ENCODE assay signal across 11 cellular contexts in the genomic region with DNA sequence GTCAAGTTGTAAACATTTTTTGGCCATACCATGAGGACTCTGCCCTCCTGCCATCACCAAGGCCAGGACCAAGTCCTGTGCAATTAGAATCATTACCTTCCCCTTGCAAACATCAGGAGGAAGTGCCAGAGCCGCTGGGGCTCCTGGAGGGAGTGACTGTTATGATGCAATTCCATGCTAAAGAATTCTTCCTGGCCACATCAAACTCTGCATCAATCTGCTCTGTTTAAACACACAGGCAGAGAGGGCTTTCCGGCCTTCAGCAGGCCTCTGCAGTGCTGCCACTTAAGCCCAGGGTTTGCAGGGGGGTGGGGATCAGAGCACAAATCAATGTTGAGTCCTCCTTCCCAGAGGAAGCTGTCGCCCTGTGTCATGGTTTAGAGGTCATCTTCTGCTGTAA. TPM values are rescaled to one million over a fixed set of nuclear protein-coding genes. Genes with fewer than 3 reads are reported as not detected.
DNase-seq lines count a peak whose midpoint lies in the region; ATAC-seq and TF ChIP-seq lines count a peak whose summit lies in the region.
"Had no signal": no experiment of that assay in that cellular context is flagged by ENCODE, and none has a peak within 500 bp of the region (broad histone marks: within the 10 kb centered on the region; RNA-seq: fewer than 3 reads in every experiment).

No MANE protein-coding gene starts in this region.

- no peak for TF ChIP-seq RAD21 in HCT116 (IDR thresholded peaks at IDR 0.05; ENCODE audit: low read depth)

- H3K79me2 ChIP-seq in HCT116 (ENCODE audit: insufficient read depth, low read length), result peaks cover 99% of the 10 kb centered on the region

- POLR2A ChIA-PET in AG04449 (lab: Yijun Ruan, JAX), result interaction anchor here (1.1 kb wide), 1 partner anchor 10 kb away, joined by 3 read pairs; no protein-coding TSS in a partner anchor
- POLR2A ChIA-PET in HCT116 (lab: Charles Lee), result no interaction called here

- peaks cover 15% of the 10 kb centered on the region; the same call in 1 of the 2 replicates for H4K20me1 ChIP-seq in HCT116 (ENCODE audit: insufficient read depth)

- CTCF ChIA-PET in AG04449 (lab: Yijun Ruan, JAX) (interaction anchor here (1.2 to 1.8 kb wide), 3 partner anchors 15 to 54 kb away, joined by 5 to 7 read pairs (median 6); no protein-coding TSS in a partner anchor), HCT116 (lab: Charles Lee) (no interaction called here)

- no peaks in the 10 kb centered on the region for H3K9me2 ChIP-seq in HCT116 (ENCODE audit: insufficient read depth)

- no peak for TF ChIP-seq EP300 in gastroesophageal sphincter (IDR thresholded peaks at IDR 0.05)

- no peak overlapping the region for H2AFZ ChIP-seq in HCT116 (ENCODE audit: low read depth, low read length, poor library complexity, severe bottlenecking)

- WGBS in gastroesophageal sphincter (ENCODE audit: low coverage in 1 of 2), 2 donors, result 44% methylated on average over 2 of the region's 3 CpGs; no CpG with 5 or more reads in 1 of the 2 donors

- no peak overlapping the region for H3K4me2 ChIP-seq in HCT116 (ENCODE audit: low read length)

- no peak overlapping the region for H3K4me3 ChIP-seq in AG04449 (ENCODE audit: low read depth, low read length)
- H3K4me3 ChIP-seq in HCT116 (replicated peaks in 1 of 2; ENCODE audit: low read depth in 1 of 2, low read length in 2 of 2), result no peak overlapping the region
- H3K4me3 ChIP-seq in gastroesophageal sphincter, result no peak overlapping the region
- H3K4me3 ChIP-seq: prostate gland had no signal

- H3K36me3 ChIP-seq in HCT116 (ENCODE audit: control insufficient read depth in 1 of 2, insufficient read depth in 2 of 2, low read length in 2 of 2) (peaks cover 0 to 1% of the 10 kb centered on the region in 2 experiments; a peak in 1 of 4 replicates), gastroesophageal sphincter (peaks cover 0 to 36% of the 10 kb centered on the region in 2 donors)
- H3K36me3 ChIP-seq: prostate gland had no signal

- no peaks in the 10 kb centered on the region for H3K27me3 ChIP-seq in HCT116 (ENCODE audit: insufficient read depth, low read length)
- no peaks in the 10 kb centered on the region for H3K27me3 ChIP-seq in gastroesophageal sphincter

- RAD21 ChIA-PET in HCT116 (lab: Charles Lee; ENCODE audit: low non-redundant PET in 1 of 2, low total read pairs in 2 of 2, uncharacterized antibody in 2 of 2, unreplicated experiment in 2 of 2), result no interaction called here

- DNase-seq in AG04449 (ENCODE audit: low read depth, low spot score) (peak; percentile 26), HCT116 (ENCODE audit: low read depth, low spot score) (no peak), SW480 (ENCODE audit: low spot score) (peak; percentile 94), hepatic stellate cell (ENCODE audit: low spot score) (peak; percentile 45), C1 segment of cervical spinal cord (lab: John Stamatoyannopoulos, UW) (no peak), cerebellar nuclear complex (lab: John Stamatoyannopoulos, UW) (no peak), NCI-H2081 treated with DMSO at 0.1 percent for 48 hours (lab: John Stamatoyannopoulos, UW) (no peak)
- DNase-seq: activated T-cell treated with anti-CD3 and anti-CD28 coated beads, Interleukin-2, amount 50 U/mL, for 24 hours; cortex of kidney had no signal

- no peak overlapping the region for H3K9ac ChIP-seq in HCT116 (ENCODE audit: low read length)

- H3K4me1 ChIP-seq in HCT116 (ENCODE audit: control insufficient read depth in 1 of 2, insufficient read depth in 2 of 2, low read length in 2 of 2) (peaks cover 8 to 17% of the 10 kb centered on the region in 2 experiments; a peak in 3 of 4 replicates), gastroesophageal sphincter (peaks cover 0 to 81% (median 9%) of the 10 kb centered on the region in 3 donors)
- H3K4me1 ChIP-seq: prostate gland had no signal

- no peak overlapping the region for H3K27ac ChIP-seq in HCT116 (ENCODE audit: low read depth, low read length)
- H3K27ac ChIP-seq in gastroesophageal sphincter, result no peak overlapping the region
- H3K27ac ChIP-seq: prostate gland had no signal

- ATAC-seq in HCT116, result peak; percentile 17; the same call in 1 of the 2 replicates
- ATAC-seq in gastroesophageal sphincter, result no peak

- H3K9me3 ChIP-seq in HCT116 (ENCODE audit: control insufficient read depth in 1 of 2, insufficient read depth in 1 of 2, low read depth in 1 of 2, low read length in 2 of 2) (no peaks in the 10 kb centered on the region), gastroesophageal sphincter (no peaks in the 10 kb centered on the region)
- H3K9me3 ChIP-seq: prostate gland had no signal

- TF ChIP-seq POLR2A in HCT116 (IDR thresholded peaks at IDR 0.05; ENCODE audit: borderline replicate concordance, extremely low read depth, insufficient read depth, insufficient read length), result no peak
- TF ChIP-seq POLR2A in gastroesophageal sphincter (IDR thresholded peaks at IDR 0.05), result no peak

- intact Hi-C loops in HCT116 (cut with micrococcal nuclease), result no loop called here

- TF ChIP-seq CTCF in AG04449 (IDR thresholded peaks at IDR 0.05; ENCODE audit: insufficient read depth, low read length, missing control alignments), result no peak
- no peak for TF ChIP-seq CTCF in HCT116 (IDR thresholded peaks at IDR 0.05 in 2 of 3, conservative IDR thresholded peaks at IDR 0.05 in 1 of 3; ENCODE audit: borderline replicate concordance in 1 of 3, insufficient read depth in 1 of 3, low read depth in 2 of 3, low read length in 2 of 3)
- no peak for TF ChIP-seq CTCF in gastroesophageal sphincter (IDR thresholded peaks at IDR 0.05)

- no TSS peak for BruUV-seq in HCT116 (replicated peaks; lab: Mats Ljungman, UMichigan)

TF ChIP-seq in HCT116, 20 proteins besides CTCF, POLR2A, EP300 and RAD21:
- TF ChIP-seq FOSL1 (IDR thresholded peaks at IDR 0.05; ENCODE audit: low read depth) (no peak), EGR1 (IDR thresholded peaks at IDR 0.05; ENCODE audit: low read depth) (no peak), CEBPB (IDR thresholded peaks at IDR 0.05; ENCODE audit: low read depth) (peak; percentile 84), EZH2 (IDR thresholded peaks at IDR 0.05) (no peak), SIN3A (IDR thresholded peaks at IDR 0.05; ENCODE audit: low read depth) (no peak), SP1 (IDR thresholded peaks at IDR 0.05; ENCODE audit: low read depth) (0 out of 2 replicates have a peak, but pooled peaks have one; percentile 12), ZFX (IDR thresholded peaks at IDR 0.05) (no peak), YY1 (IDR thresholded peaks at IDR 0.05; ENCODE audit: extremely low read depth, insufficient replicate concordance, low read depth, low read length) (no peak), TCF7L2 (IDR thresholded peaks at IDR 0.05; ENCODE audit: borderline replicate concordance, extremely low read depth, insufficient read depth, insufficient read length) (peak; percentile 58)
- TF ChIP-seq, protein P1, sequence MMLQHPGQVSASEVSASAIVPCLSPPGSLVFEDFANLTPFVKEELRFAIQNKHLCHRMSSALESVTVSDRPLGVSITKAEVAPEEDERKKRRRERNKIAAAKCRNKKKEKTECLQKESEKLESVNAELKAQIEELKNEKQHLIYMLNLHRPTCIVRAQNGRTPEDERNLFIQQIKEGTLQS (IDR thresholded peaks at IDR 0.05), result no peak
- TF ChIP-seq, protein P2, sequence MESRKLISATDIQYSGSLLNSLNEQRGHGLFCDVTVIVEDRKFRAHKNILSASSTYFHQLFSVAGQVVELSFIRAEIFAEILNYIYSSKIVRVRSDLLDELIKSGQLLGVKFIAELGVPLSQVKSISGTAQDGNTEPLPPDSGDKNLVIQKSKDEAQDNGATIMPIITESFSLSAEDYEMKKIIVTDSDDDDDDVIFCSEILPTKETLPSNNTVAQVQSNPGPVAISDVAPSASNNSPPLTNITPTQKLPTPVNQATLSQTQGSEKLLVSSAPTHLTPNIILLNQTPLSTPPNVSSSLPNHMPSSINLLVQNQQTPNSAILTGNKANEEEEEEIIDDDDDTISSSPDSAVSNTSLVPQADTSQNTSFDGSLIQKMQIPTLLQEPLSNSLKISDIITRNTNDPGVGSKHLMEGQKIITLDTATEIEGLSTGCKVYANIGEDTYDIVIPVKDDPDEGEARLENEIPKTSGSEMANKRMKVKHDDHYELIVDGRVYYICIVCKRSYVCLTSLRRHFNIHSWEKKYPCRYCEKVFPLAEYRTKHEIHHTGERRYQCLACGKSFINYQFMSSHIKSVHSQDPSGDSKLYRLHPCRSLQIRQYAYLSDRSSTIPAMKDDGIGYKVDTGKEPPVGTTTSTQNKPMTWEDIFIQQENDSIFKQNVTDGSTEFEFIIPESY (IDR thresholded peaks at IDR 0.05; ENCODE audit: extremely low read depth, insufficient replicate concordance, low read length), result no peak

RNA-seq across cellular contexts. Expression of a gene that starts 58.1 kb away (rescaled TPM):
- total RNA-seq in HCT116 (2021; ENCODE audit: unreplicated experiment) (144 TPM), gastroesophageal sphincter (100 to 1,000 TPM in 1 of 4 donors, 10 to 100 TPM in 3; 74.8 to 103 (median 79.2) TPM)
- polyA plus RNA-seq in HCT116 (2012), result 136 and 187 TPM in 2 replicates

Comparison
In these comparisons a context has a peak if more than half of its experiments do, and no peak if none do; other contexts are left out.
1. DNase-seq: peak in AG04449 (single experiment), SW480 (single experiment) and hepatic stellate cell (single experiment); none in HCT116 (single experiment), C1 segment of cervical spinal cord (0 of 14), cerebellar nuclear complex (0 of 2) and NCI-H2081 treated with DMSO at 0.1 percent for 48 hours (single experiment).